ENCODE assay signal across 8 cellular contexts in genomic region chrX:11423362-11423818, GRCh38.
DNase-seq lines count a peak whose midpoint lies in the region; ATAC-seq and TF ChIP-seq lines count a peak whose summit lies in the region.

No MANE protein-coding gene starts in this region.

- no peak overlapping the region for H3K27ac Mint-ChIP-seq in osteocyte (ENCODE audit: unreplicated experiment)

- no peaks in the 10 kb centered on the region for H3K27me3 Mint-ChIP-seq in osteocyte (ENCODE audit: unreplicated experiment)

- no peak for TF ChIP-seq CTCF in osteocyte (IDR thresholded peaks at IDR 0.05)

- H3K4me3 Mint-ChIP-seq in osteocyte (ENCODE audit: unreplicated experiment), result no peak overlapping the region

- no peaks in the 10 kb centered on the region for H3K36me3 Mint-ChIP-seq in osteocyte (ENCODE audit: unreplicated experiment)

- H3K9me3 Mint-ChIP-seq in osteocyte (ENCODE audit: unreplicated experiment), result peaks cover 17% of the 10 kb centered on the region

- DNase-seq in NCI-H226 (peak; percentile 33), glomerular visceral epithelial cell (ENCODE audit: extremely low spot score) (peak; percentile 67), osteocyte (ENCODE audit: extremely low spot score, unreplicated experiment) (no peak), NCI-H345 (lab: John Stamatoyannopoulos, UW) (no peak)
- DNase-seq in activated naive CD4-positive, alpha-beta T cell (lab: John Stamatoyannopoulos, UW), result no peak

- peaks cover 7% of the 10 kb centered on the region for H3K4me1 Mint-ChIP-seq in osteocyte (ENCODE audit: unreplicated experiment)

- peak; percentile 67 for ATAC-seq in GM18499 (IDR thresholded peaks at IDR 0.05; ENCODE audit: insufficient read depth, unreplicated experiment)
- peak; percentile 87 for ATAC-seq in HG02571 (IDR thresholded peaks at IDR 0.05; ENCODE audit: unreplicated experiment)
- ATAC-seq in GM19328 (IDR thresholded peaks at IDR 0.05; ENCODE audit: unreplicated experiment), result no peak

Comparison
In these comparisons a context has a peak if more than half of its experiments do, and no peak if none do; other contexts are left out.
1. DNase-seq: peak in NCI-H226 (single experiment) and glomerular visceral epithelial cell (single experiment); none in osteocyte (single experiment), activated naive CD4-positive, alpha-beta T cell (0 of 4) and NCI-H345 (single experiment).